In genomic region chr21:25664462-25665070, GRCh38 we compare ENCODE assay signal across 18 cellular contexts. TPM values are rescaled to one million over a fixed set of nuclear protein-coding genes. Genes with fewer than 3 reads are reported as not detected.
DNase-seq lines count a peak whose midpoint lies in the region; ATAC-seq and TF ChIP-seq lines count a peak whose summit lies in the region.
"Had no signal": no experiment of that assay in that cellular context is flagged by ENCODE, and none has a peak within 500 bp of the region (broad histone marks: within the 10 kb centered on the region; RNA-seq: fewer than 3 reads in every experiment).

No MANE protein-coding gene starts in this region.

- H3K27me3 ChIP-seq in right atrium auricular region, result no peaks in the 10 kb centered on the region

- H3K36me3 ChIP-seq in right atrium auricular region, result no peaks in the 10 kb centered on the region
- H3K36me3 ChIP-seq in urinary bladder (ENCODE audit: insufficient read depth), result no peaks in the 10 kb centered on the region

- H3K27ac Mint-ChIP-seq in WTC11, result peak overlapping the region; percentile 2; the same call in 1 of the 2 replicates
- H3K27ac Mint-ChIP-seq in activated CD8-positive, alpha-beta T cell treated with anti-CD3 and anti-CD28 coated beads for 36 hours, result no peak overlapping the region
- H3K27ac Mint-ChIP-seq: B cell; CD4-positive, CD25-positive, alpha-beta regulatory T cell; GM23338 had no signal

- CTCF ChIA-PET in WTC11 (lab: Charles Lee), result no interaction called here
- CTCF ChIA-PET in activated CD8-positive, alpha-beta T cell treated with anti-CD3 and anti-CD28 coated beads for 36 hours (lab: Charles Lee), result no interaction called here

- no peaks in the 10 kb centered on the region for H3K9me3 Mint-ChIP-seq in WTC11
- H3K9me3 Mint-ChIP-seq in activated CD8-positive, alpha-beta T cell treated with anti-CD3 and anti-CD28 coated beads for 36 hours, result no peaks in the 10 kb centered on the region
- H3K9me3 Mint-ChIP-seq: GM23338 had no signal

- no peak overlapping the region for H3K4me3 ChIP-seq in fibroblast of the aortic adventitia (ENCODE audit: low read depth, low read length)
- no peak overlapping the region for H3K4me3 ChIP-seq in right atrium auricular region
- no peak overlapping the region for H3K4me3 ChIP-seq in urinary bladder (ENCODE audit: low read depth, low read length)
- H3K4me3 ChIP-seq: GM23338 had no signal

- no peak overlapping the region for H3K4me3 Mint-ChIP-seq in WTC11
- H3K4me3 Mint-ChIP-seq in activated CD8-positive, alpha-beta T cell treated with anti-CD3 and anti-CD28 coated beads for 36 hours, result no peak overlapping the region
- H3K4me3 Mint-ChIP-seq: B cell; CD4-positive, CD25-positive, alpha-beta regulatory T cell; GM23338 had no signal

- TF ChIP-seq CTCF in WTC11 (IDR thresholded peaks at IDR 0.05), result no peak
- TF ChIP-seq CTCF in fibroblast of the aortic adventitia (IDR thresholded peaks at IDR 0.05; ENCODE audit: insufficient read depth, low read length), result no peak
- no peak for TF ChIP-seq CTCF in right atrium auricular region (IDR thresholded peaks at IDR 0.05)
- TF ChIP-seq CTCF in activated CD8-positive, alpha-beta T cell treated with anti-CD3 and anti-CD28 coated beads for 36 hours (IDR thresholded peaks at IDR 0.05), result no peak

- H3K27ac ChIP-seq in right atrium auricular region (peak overlapping the region; percentile 1 to 43), urinary bladder (ENCODE audit: low read depth) (peak overlapping the region; percentile 10)
- H3K27ac ChIP-seq: RWPE1 had no signal

- peaks cover 5% of the 10 kb centered on the region for H3K4me1 Mint-ChIP-seq in WTC11
- no peaks in the 10 kb centered on the region for H3K4me1 Mint-ChIP-seq in activated CD8-positive, alpha-beta T cell treated with anti-CD3 and anti-CD28 coated beads for 36 hours (ENCODE audit: low read depth)
- H3K4me1 Mint-ChIP-seq: B cell; CD4-positive, CD25-positive, alpha-beta regulatory T cell had no signal

- no peak for DNase-seq in WTC11 (ENCODE audit: low spot score)
- peak; percentile 4 for DNase-seq in fibroblast of the aortic adventitia (ENCODE audit: low read depth)
- DNase-seq in right atrium auricular region (ENCODE audit: low spot score), result no peak
- no peak for DNase-seq in SIG-M5 treated with dmso at 0.1 percent for 504 hours (lab: John Stamatoyannopoulos, UW; ENCODE audit: unreplicated experiment)
- no peak for DNase-seq in activated CD8-positive, alpha-beta T cell treated with anti-CD3 and anti-CD28 coated beads for 36 hours
- no peak for DNase-seq in DMS53 treated with DMSO at 0.1 percent for 48 hours (lab: John Stamatoyannopoulos, UW; ENCODE audit: unreplicated experiment)
- DNase-seq: CD4-positive, CD25-positive, alpha-beta regulatory T cell; KBM-7; NCI-H1436; NCI-H2029; NCI-H2171 treated with DMSO at 0.1 percent for 48 hours; NCI-H446 treated with DMSO at 0.1 percent for 48 hours; NCI-H748 treated with DMSO at 0.1 percent for 48 hours had no signal

- H3K36me3 Mint-ChIP-seq in WTC11, result no peaks in the 10 kb centered on the region
- no peaks in the 10 kb centered on the region for H3K36me3 Mint-ChIP-seq in activated CD8-positive, alpha-beta T cell treated with anti-CD3 and anti-CD28 coated beads for 36 hours (ENCODE audit: low read depth)
- H3K36me3 Mint-ChIP-seq: CD4-positive, CD25-positive, alpha-beta regulatory T cell had no signal

- H3K4me1 ChIP-seq in right atrium auricular region, result peaks cover 0 to 5% of the 10 kb centered on the region in 2 donors
- H3K4me1 ChIP-seq in urinary bladder (ENCODE audit: insufficient read depth), result no peaks in the 10 kb centered on the region

- no peaks in the 10 kb centered on the region for H3K9me3 ChIP-seq in right atrium auricular region

- POLR2A ChIA-PET in WTC11 (lab: Charles Lee), result no interaction called here
- POLR2A ChIA-PET in activated CD8-positive, alpha-beta T cell treated with anti-CD3 and anti-CD28 coated beads for 36 hours (lab: Charles Lee), result no interaction called here

- 78% methylated on average over 6 of the region's 6 CpGs for WGBS in urinary bladder

- ATAC-seq in WTC11, result no peak
- ATAC-seq in activated CD8-positive, alpha-beta T cell treated with anti-CD3 and anti-CD28 coated beads for 36 hours, result no peak
- ATAC-seq: GM23338, HCT116 had no signal

- intact Hi-C loops in activated CD8-positive, alpha-beta T cell treated with anti-CD3 and anti-CD28 coated beads for 36 hours (cut with micrococcal nuclease), result no loop called here

- no peaks in the 10 kb centered on the region for H3K27me3 Mint-ChIP-seq in WTC11 (ENCODE audit: low read depth)
- H3K27me3 Mint-ChIP-seq in activated CD8-positive, alpha-beta T cell treated with anti-CD3 and anti-CD28 coated beads for 36 hours, result peaks cover 3% of the 10 kb centered on the region

TF ChIP-seq in WTC11, 78 proteins besides CTCF, POLR2A, EP300 and RAD21:
- no peak for TF ChIP-seq SMAD3 (CRISPR knock-in tag; IDR thresholded peaks at IDR 0.05; ENCODE audit: borderline replicate concordance)
- TF ChIP-seq TCF7 (CRISPR knock-in tag; IDR thresholded peaks at IDR 0.05; ENCODE audit: low read depth), result no peak
- no peak for TF ChIP-seq NFATC4 (CRISPR knock-in tag; IDR thresholded peaks at IDR 0.05)
- TF ChIP-seq ZNF512 (CRISPR knock-in tag; IDR thresholded peaks at IDR 0.05; ENCODE audit: borderline replicate concordance), result no peak
- no peak for TF ChIP-seq ZNF138 (CRISPR knock-in tag; conservative IDR thresholded peaks at IDR 0.05)
- no peak for TF ChIP-seq ZNF263 (CRISPR knock-in tag; IDR thresholded peaks at IDR 0.05; ENCODE audit: low read depth)
- TF ChIP-seq ZNF121 (CRISPR knock-in tag; IDR thresholded peaks at IDR 0.05), result no peak
- TF ChIP-seq E2F4 (CRISPR knock-in tag; IDR thresholded peaks at IDR 0.05; ENCODE audit: borderline replicate concordance, low read depth), result no peak
- TF ChIP-seq GRHL2 (CRISPR knock-in tag; IDR thresholded peaks at IDR 0.05; ENCODE audit: insufficient replicate concordance, severe bottlenecking), result no peak
- TF ChIP-seq ETV6 (CRISPR knock-in tag; IDR thresholded peaks at IDR 0.05), result no peak
- no peak for TF ChIP-seq GABPB1 (CRISPR knock-in tag; IDR thresholded peaks at IDR 0.05)
- TF ChIP-seq, protein P1, sequence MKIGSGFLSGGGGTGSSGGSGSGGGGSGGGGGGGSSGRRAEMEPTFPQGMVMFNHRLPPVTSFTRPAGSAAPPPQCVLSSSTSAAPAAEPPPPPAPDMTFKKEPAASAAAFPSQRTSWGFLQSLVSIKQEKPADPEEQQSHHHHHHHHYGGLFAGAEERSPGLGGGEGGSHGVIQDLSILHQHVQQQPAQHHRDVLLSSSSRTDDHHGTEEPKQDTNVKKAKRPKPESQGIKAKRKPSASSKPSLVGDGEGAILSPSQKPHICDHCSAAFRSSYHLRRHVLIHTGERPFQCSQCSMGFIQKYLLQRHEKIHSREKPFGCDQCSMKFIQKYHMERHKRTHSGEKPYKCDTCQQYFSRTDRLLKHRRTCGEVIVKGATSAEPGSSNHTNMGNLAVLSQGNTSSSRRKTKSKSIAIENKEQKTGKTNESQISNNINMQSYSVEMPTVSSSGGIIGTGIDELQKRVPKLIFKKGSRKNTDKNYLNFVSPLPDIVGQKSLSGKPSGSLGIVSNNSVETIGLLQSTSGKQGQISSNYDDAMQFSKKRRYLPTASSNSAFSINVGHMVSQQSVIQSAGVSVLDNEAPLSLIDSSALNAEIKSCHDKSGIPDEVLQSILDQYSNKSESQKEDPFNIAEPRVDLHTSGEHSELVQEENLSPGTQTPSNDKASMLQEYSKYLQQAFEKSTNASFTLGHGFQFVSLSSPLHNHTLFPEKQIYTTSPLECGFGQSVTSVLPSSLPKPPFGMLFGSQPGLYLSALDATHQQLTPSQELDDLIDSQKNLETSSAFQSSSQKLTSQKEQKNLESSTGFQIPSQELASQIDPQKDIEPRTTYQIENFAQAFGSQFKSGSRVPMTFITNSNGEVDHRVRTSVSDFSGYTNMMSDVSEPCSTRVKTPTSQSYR (CRISPR knock-in tag; IDR thresholded peaks at IDR 0.05), result no peak
- no peak for TF ChIP-seq NFE2L1 (CRISPR knock-in tag; IDR thresholded peaks at IDR 0.05)
- TF ChIP-seq ZNF396 (CRISPR knock-in tag; IDR thresholded peaks at IDR 0.05; ENCODE audit: borderline replicate concordance), result no peak
- no peak for TF ChIP-seq TEAD1 (CRISPR knock-in tag; IDR thresholded peaks at IDR 0.05)
- no peak for TF ChIP-seq ZNF416 (CRISPR knock-in tag; IDR thresholded peaks at IDR 0.05)

RNA-seq across cellular contexts. Expression of gene JAM2, which starts 25.5 kb away (rescaled TPM):
- total RNA-seq in WTC11 (2021) (4.8 to 6.6 TPM (median 6.4 TPM) in 3 replicates), fibroblast of the aortic adventitia (ENCODE audit: low replicate concordance) (1.1 and 3.0 TPM in 2 replicates), right atrium auricular region (10 to 100 TPM; 12.3 to 15.6 TPM), urinary bladder (62.1 TPM)
- polyA plus RNA-seq in urinary bladder, result 25.3 TPM
- total RNA-seq in activated CD8-positive, alpha-beta T cell treated with anti-CD3 and anti-CD28 coated beads for 36 hours, result 1 to 10 TPM; 1.5 TPM
- total RNA-seq: CD4-positive, CD25-positive, alpha-beta regulatory T cell had no signal

RNA-seq across cellular contexts. Expression of gene MRPL39, which starts 57.3 kb away (rescaled TPM):
- total RNA-seq in WTC11 (2021) (34.7 to 39.2 TPM (median 37.2 TPM) in 3 replicates), fibroblast of the aortic adventitia (ENCODE audit: low replicate concordance) (7.6 and 36.1 TPM in 2 replicates), right atrium auricular region (10 to 100 TPM; 25.9 to 35.7 TPM), urinary bladder (34.7 TPM)
- polyA plus RNA-seq in urinary bladder, result 28.2 TPM
- 10 to 100 TPM; 67.1 to 71.0 TPM for total RNA-seq in activated CD8-positive, alpha-beta T cell treated with anti-CD3 and anti-CD28 coated beads for 36 hours
